Comparison of ENCODE assay signal across 8 cellular contexts in genomic region chr11:35943761-35944502, GRCh38. TPM values are rescaled to one million over a fixed set of nuclear protein-coding genes. Genes with fewer than 3 reads are reported as not detected.
DNase-seq lines count a peak whose midpoint lies in the region; ATAC-seq, FAIRE-seq and TF ChIP-seq lines count a peak whose summit lies in the region.

TSS of gene LDLRAD3 (plus strand) at chr11:35944062. CDS start at chr11:35944099, 37 bp downstream.

- peak within 1 kb of the TSS; percentile 81 for H2BK120ac ChIP-seq in mesenchymal stem cell (ENCODE audit: low read depth, low read length)

- peak within 1 kb of the TSS; percentile 55 for H3K4me3 Mint-ChIP-seq in activated CD4-positive, alpha-beta memory T cell treated with anti-CD3 and anti-CD28 coated beads, Interleukin-2, amount 10 ng/mL, durations not matched to agents 7 days and 5 days

- peak within 1 kb of the TSS in 1 of 2 experiments; percentile 88 for H2BK12ac ChIP-seq in mesenchymal stem cell (ENCODE audit: low read length in 2 of 2)

- H3K9me3 Mint-ChIP-seq in activated CD4-positive, alpha-beta memory T cell treated with anti-CD3 and anti-CD28 coated beads, Interleukin-2, amount 10 ng/mL, durations not matched to agents 7 days and 5 days = no peaks in the 10 kb centered on the region

- CTCF ChIA-PET in activated CD4-positive, alpha-beta memory T cell treated with anti-CD3 and anti-CD28 coated beads, Interleukin-2, amount 10 ng/mL, durations not matched to agents 7 days and 5 days (lab: Charles Lee) = no interaction called here
- CTCF ChIA-PET in endothelial cell of umbilical vein (lab: Charles Lee) = interaction anchor here (1.4 to 2.2 kb wide), 2 partner anchors 113 to 122 kb away, joined by 5 to 25 read pairs; no protein-coding TSS in a partner anchor

- no peaks in the 10 kb centered on the region for H3K9me3 ChIP-seq in endothelial cell of umbilical vein (replicated peaks; ENCODE audit: control insufficient read depth, insufficient read depth, low read length)
- no peaks in the 10 kb centered on the region for H3K9me3 ChIP-seq in mesenchymal stem cell (ENCODE audit: control insufficient read depth, low read length)

- no peaks in the 10 kb centered on the region for H3K36me3 Mint-ChIP-seq in activated CD4-positive, alpha-beta memory T cell treated with anti-CD3 and anti-CD28 coated beads, Interleukin-2, amount 10 ng/mL, durations not matched to agents 7 days and 5 days (ENCODE audit: low read depth)

- DNase-seq in SHP77 (lab: John Stamatoyannopoulos, UW) (peak; percentile 51 to 73), SHP77 treated with DMSO at 0.1 percent for 48 hours (lab: John Stamatoyannopoulos, UW) (no peak), NCI-H345 treated with DMSO at 0.1 percent for 48 hours (lab: John Stamatoyannopoulos, UW; ENCODE audit: unreplicated experiment) (peak; percentile 33), endothelial cell of umbilical vein (ENCODE audit: low read depth, low spot score) (peak; percentile 72), mesenchymal stem cell (peak; percentile 86)
- DNase-seq in activated CD4-positive, alpha-beta memory T cell treated with anti-CD3 and anti-CD28 coated beads, Interleukin-2, amount 10 ng/mL, durations not matched to agents 7 days and 5 days = peak; percentile 30
- DNase-seq in stimulated activated CD8-positive, alpha-beta memory T cell treated with anti-CD3 and anti-CD28 coated beads, Interleukin-12 subunit alpha, Interleukin-12 subunit beta, amount 100 ng/mL, for 24 hours (ENCODE audit: extremely low read depth) = peak; percentile 8

- H3K79me2 ChIP-seq in endothelial cell of umbilical vein (ENCODE audit: control insufficient read depth, insufficient read depth, low read length) = peaks cover 36% of the 10 kb centered on the region

- peak; percentile 54 for TF ChIP-seq POLR2A in endothelial cell of umbilical vein (IDR thresholded peaks at IDR 0.05; ENCODE audit: low read depth, low read length)

- H3K23ac ChIP-seq in mesenchymal stem cell (ENCODE audit: low read length in 2 of 2) = peak within 1 kb of the TSS in 1 of 2 experiments; percentile 46

- TF ChIP-seq CTCF in endothelial cell of umbilical vein (IDR thresholded peaks at IDR 0.05; ENCODE audit: extremely low read depth in 1 of 2, insufficient read depth in 1 of 2, low read depth in 1 of 2, low read length in 2 of 2) = no peak

- peak within 1 kb of the TSS; percentile 49 to 91 for H3K18ac ChIP-seq in mesenchymal stem cell (ENCODE audit: low read depth in 1 of 2, low read length in 2 of 2)

- H2BK5ac ChIP-seq in mesenchymal stem cell (ENCODE audit: low read depth, low read length, poor library complexity, severe bottlenecking) = peak within 1 kb of the TSS; percentile 39

- no TSS peak for BruUV-seq in endothelial cell of umbilical vein (replicated peaks; lab: Mats Ljungman, UMichigan)

- WGBS in mesenchymal stem cell = 2% methylated on average over 53 of the region's 95 CpGs

- peak; percentile 70 for FAIRE-seq in endothelial cell of umbilical vein (lab: Jason Lieb, UNC)

- peak within 1 kb of the TSS; percentile 83 for H3K9ac ChIP-seq in endothelial cell of umbilical vein (replicated peaks; ENCODE audit: extremely low read depth, insufficient read depth, low read length)
- peak within 1 kb of the TSS; percentile 90 for H3K9ac ChIP-seq in mesenchymal stem cell (ENCODE audit: low read length)

- peak within 1 kb of the TSS; percentile 73 for H4K8ac ChIP-seq in mesenchymal stem cell (ENCODE audit: low read length)

- H3K4me2 ChIP-seq in endothelial cell of umbilical vein (ENCODE audit: insufficient read depth, low read length) (peak within 1 kb of the TSS; percentile 88), mesenchymal stem cell (ENCODE audit: low read length, poor library complexity, severe bottlenecking) (peak within 1 kb of the TSS; percentile 95)

- H2AFZ ChIP-seq in endothelial cell of umbilical vein (ENCODE audit: low read depth, low read length) (peak within 1 kb of the TSS; percentile 92), mesenchymal stem cell (ENCODE audit: low read depth, low read length) (peak within 1 kb of the TSS; percentile 63)

- H3K4me1 Mint-ChIP-seq in activated CD4-positive, alpha-beta memory T cell treated with anti-CD3 and anti-CD28 coated beads, Interleukin-2, amount 10 ng/mL, durations not matched to agents 7 days and 5 days = peaks cover 5% of the 10 kb centered on the region

- H3K27ac Mint-ChIP-seq in activated CD4-positive, alpha-beta memory T cell treated with anti-CD3 and anti-CD28 coated beads, Interleukin-2, amount 10 ng/mL, durations not matched to agents 7 days and 5 days = no peak within 1 kb of the TSS

- no peaks in the 10 kb centered on the region for H4K20me1 ChIP-seq in endothelial cell of umbilical vein (replicated peaks; ENCODE audit: control insufficient read depth, extremely low read depth, insufficient read depth, low read length)

- peak within 1 kb of the TSS; percentile 78 for H4K91ac ChIP-seq in mesenchymal stem cell (ENCODE audit: low read length)

- H3K27me3 ChIP-seq in endothelial cell of umbilical vein (ENCODE audit: control insufficient read depth in 2 of 2, insufficient read depth in 2 of 2, low read length in 2 of 2) (no peaks in the 10 kb centered on the region), mesenchymal stem cell (ENCODE audit: control insufficient read depth in 1 of 2, insufficient read depth in 1 of 2, low read length in 2 of 2) (peaks cover 0 to 7% of the 10 kb centered on the region in 2 experiments)

- peaks cover 25% of the 10 kb centered on the region for H3K79me1 ChIP-seq in mesenchymal stem cell (replicated peaks; ENCODE audit: low read length, poor library complexity, severe bottlenecking)

- H3K27me3 Mint-ChIP-seq in activated CD4-positive, alpha-beta memory T cell treated with anti-CD3 and anti-CD28 coated beads, Interleukin-2, amount 10 ng/mL, durations not matched to agents 7 days and 5 days = peaks cover 39% of the 10 kb centered on the region

- H3K27ac ChIP-seq in endothelial cell of umbilical vein (ENCODE audit: insufficient read depth, low read depth, low read length) = peak within 1 kb of the TSS; percentile 45
- H3K27ac ChIP-seq in mesenchymal stem cell (ENCODE audit: low read length, poor library complexity, severe bottlenecking) = peak within 1 kb of the TSS; percentile 79

- peak within 1 kb of the TSS; percentile 62 to 82 (median 77) for H3K4me3 ChIP-seq in endothelial cell of umbilical vein (replicated peaks in 1 of 3; ENCODE audit: insufficient read depth in 1 of 3, low read depth in 1 of 3, low read length in 3 of 3)
- H3K4me3 ChIP-seq in mesenchymal stem cell (ENCODE audit: insufficient read depth in 1 of 2, low read depth in 1 of 2, low read length in 2 of 2) = peak within 1 kb of the TSS; percentile 74 to 90

- H2AK5ac ChIP-seq in mesenchymal stem cell (ENCODE audit: low read length, severe bottlenecking) = no peak within 1 kb of the TSS

- intact Hi-C loops in endothelial cell of umbilical vein (cut with micrococcal nuclease) = loop anchor here (1.0 to 2.0 kb wide), 5 partner anchors 10 to 327 kb away; no protein-coding TSS in a partner anchor

- peak; percentile 70 for ATAC-seq in HG03039 (IDR thresholded peaks at IDR 0.05; ENCODE audit: unreplicated experiment)

- H3K4ac ChIP-seq in mesenchymal stem cell (ENCODE audit: low read depth in 1 of 2, low read length in 2 of 2) = peak within 1 kb of the TSS in 1 of 2 experiments; percentile 76

- H2BK15ac ChIP-seq in mesenchymal stem cell (ENCODE audit: low read depth, poor library complexity, severe bottlenecking) = peak within 1 kb of the TSS; percentile 97

- H3K36me3 ChIP-seq in endothelial cell of umbilical vein (ENCODE audit: control insufficient read depth in 2 of 2, extremely low read depth in 1 of 2, insufficient read depth in 2 of 2, low read length in 2 of 2) = no peaks in the 10 kb centered on the region
- no peaks in the 10 kb centered on the region for H3K36me3 ChIP-seq in mesenchymal stem cell (ENCODE audit: control insufficient read depth in 1 of 2, insufficient read depth in 2 of 2, low read depth in 1 of 2, low read length in 2 of 2)

- dilution Hi-C loops in endothelial cell of umbilical vein (cut with MboI; ENCODE audit: extremely low pct_ligation_motif_present, low sequenced_read_pairs) = no loop called here

- H3K4me1 ChIP-seq in endothelial cell of umbilical vein (ENCODE audit: control insufficient read depth, extremely low read depth, insufficient read depth, low read length) = peaks cover 18% of the 10 kb centered on the region
- peaks cover 10% of the 10 kb centered on the region for H3K4me1 ChIP-seq in mesenchymal stem cell (ENCODE audit: control insufficient read depth, insufficient read depth, low read depth, low read length)

- peak within 1 kb of the TSS in 1 of 2 experiments; percentile 57 for H3K14ac ChIP-seq in mesenchymal stem cell (ENCODE audit: low read length in 2 of 2)

- POLR2A ChIA-PET in activated CD4-positive, alpha-beta memory T cell treated with anti-CD3 and anti-CD28 coated beads, Interleukin-2, amount 10 ng/mL, durations not matched to agents 7 days and 5 days (lab: Charles Lee) = no interaction called here
- POLR2A ChIA-PET in endothelial cell of umbilical vein (lab: Charles Lee) = interaction anchor here (1.3 to 1.5 kb wide), 2 partner anchors 9 to 122 kb away, joined by 4 to 5 read pairs; no protein-coding TSS in a partner anchor

- no peaks in the 10 kb centered on the region for H3K9me1 ChIP-seq in endothelial cell of umbilical vein (replicated peaks; ENCODE audit: control insufficient read depth, extremely low read depth, insufficient read depth, low read length)

TF ChIP-seq in endothelial cell of umbilical vein, 7 proteins besides CTCF, POLR2A, EP300 and RAD21:
- TF ChIP-seq POLR2AphosphoS5 (IDR thresholded peaks at IDR 0.05; ENCODE audit: insufficient read depth, low read depth, low read length) = peak; percentile 76
- no peak for TF ChIP-seq FOS (IDR thresholded peaks at IDR 0.05; ENCODE audit: borderline replicate concordance, insufficient read depth, low read length)

RNA-seq across cellular contexts. Expression of gene LDLRAD3, which starts in this region (rescaled TPM):
- not detected for total RNA-seq in activated CD4-positive, alpha-beta memory T cell treated with anti-CD3 and anti-CD28 coated beads, Interleukin-2, amount 10 ng/mL, durations not matched to agents 7 days and 5 days
- total RNA-seq in endothelial cell of umbilical vein = 19.9 and 25.1 TPM in 2 replicates
- 17.9 and 18.7 TPM in 2 replicates for polyA plus RNA-seq in endothelial cell of umbilical vein
- 12.0 and 12.8 TPM in 2 replicates for polyA plus RNA-seq in endothelial cell of umbilical vein (2011; cell fraction: cytosol; rRNA removed)
- 7.4 and 7.5 TPM in 2 replicates for polyA plus RNA-seq in endothelial cell of umbilical vein (2011; cell fraction: nucleus; rRNA removed)
- 15.8 and 17.4 TPM in 2 replicates for polyA plus RNA-seq in endothelial cell of umbilical vein (2012)
- polyA minus RNA-seq in endothelial cell of umbilical vein = 15.3 and 20.7 TPM in 2 replicates
- polyA minus RNA-seq in endothelial cell of umbilical vein (2011; cell fraction: cytosol; rRNA and poly(A)+ RNA removed) = 15.7 TPM
- 12.9 and 17.0 TPM in 2 replicates for polyA minus RNA-seq in endothelial cell of umbilical vein (2011; cell fraction: nucleus; rRNA and poly(A)+ RNA removed)
- 5.9 TPM for polyA plus RNA-seq in mesenchymal stem cell (2013, experiment 1 of 2)
- 5.9 TPM for polyA plus RNA-seq in mesenchymal stem cell (2013, experiment 2 of 2)

Comparison
In these comparisons a context has a peak if more than half of its experiments do, and no peak if none do; other contexts are left out.
1. RNA of gene LDLRAD3 (total RNA-seq): 19.9 to 25.1 TPM in endothelial cell of umbilical vein; not detected in activated CD4-positive, alpha-beta memory T cell treated with anti-CD3 and anti-CD28 coated beads, Interleukin-2, amount 10 ng/mL, durations not matched to agents 7 days and 5 days; every median in the first group is over 10 times any median in the second.
2. Peak in DNase-seq in activated CD4-positive, alpha-beta memory T cell treated with anti-CD3 and anti-CD28 coated beads, Interleukin-2, amount 10 ng/mL, durations not matched to agents 7 days and 5 days; RNA of the gene not detected or under 1 TPM.